ENCODE assay signal across 23 cellular contexts in genomic region chr11:68969386-68969785, GRCh38. TPM values are rescaled to one million over a fixed set of nuclear protein-coding genes. Genes with fewer than 3 reads are reported as not detected.
"Had no signal": no experiment of that assay in that cellular context is flagged by ENCODE, and none has a peak within 500 bp of the region (broad histone marks: within the 10 kb centered on the region; RNA-seq: fewer than 3 reads in every experiment).

No MANE protein-coding gene starts in this region.

- ATAC-seq: activated CD8-positive, alpha-beta memory T cell treated with anti-CD3 and anti-CD28 coated beads, Interleukin-2, amount 10 ng/mL, durations not matched to agents 7 days and 5 days; activated naive CD4-positive, alpha-beta T cell treated with anti-CD3 and anti-CD28 coated beads, Interleukin-2, amount 50 U/mL, for 72 hours; left cardiac atrium; SK-N-SH treated with all-trans-retinoic acid at 6 μM for 48 hours had no signal

- H3K27me3 ChIP-seq: ascending aorta, esophagus muscularis mucosa, upper lobe of left lung had no signal

- H3K4me1 ChIP-seq: ascending aorta, parathyroid adenoma, upper lobe of left lung had no signal

- H3K4me3 ChIP-seq: ascending aorta, dorsolateral prefrontal cortex, esophagus muscularis mucosa, upper lobe of left lung had no signal

- H3K36me3 ChIP-seq: ascending aorta, brain microvascular endothelial cell, esophagus muscularis mucosa, neutrophil, upper lobe of left lung had no signal

- H3K9me3 ChIP-seq: ascending aorta, esophagus muscularis mucosa, neutrophil, upper lobe of left lung had no signal

- DNase-seq: activated B cell treated with CpG ODN at 0.5 μM for 24 hours; activated CD4-positive, alpha-beta memory T cell treated with anti-CD3 and anti-CD28 coated beads, Interleukin-2, amount 10 ng/mL, durations not matched to agents 7 days and 5 days; activated CD4-positive, alpha-beta T cell treated with anti-CD3 and anti-CD28 coated beads, Interleukin-2, amount 10 ng/mL, durations not matched to agents 24 days and 14 days; activated CD8-positive, alpha-beta memory T cell treated with anti-CD3 and anti-CD28 coated beads, Interleukin-2, amount 10 ng/mL, durations not matched to agents 7 days and 5 days; brain microvascular endothelial cell; central memory CD4-positive, alpha-beta T cell; hypothalamus; left cardiac atrium; stimulated activated CD4-positive, alpha-beta T cell treated with anti-CD3 and anti-CD28 coated beads, Interleukin-4, amount 100 ng/mL, for 1 hour; stimulated activated naive CD4-positive, alpha-beta T cell had no signal

- H3K27ac ChIP-seq: ascending aorta, brain microvascular endothelial cell, dorsolateral prefrontal cortex, esophagus muscularis mucosa, neutrophil, parathyroid adenoma, upper lobe of left lung had no signal

RNA-seq across cellular contexts. Expression of gene MRGPRD, which starts 11.4 kb away (rescaled TPM):
- total RNA-seq: activated B cell treated with CpG ODN at 0.5 μM for 24 hours; activated CD4-positive, alpha-beta memory T cell treated with anti-CD3 and anti-CD28 coated beads, Interleukin-2, amount 10 ng/mL, durations not matched to agents 7 days and 5 days; activated CD4-positive, alpha-beta T cell treated with anti-CD3 and anti-CD28 coated beads, Interleukin-2, amount 10 ng/mL, durations not matched to agents 24 days and 14 days; activated CD8-positive, alpha-beta memory T cell treated with anti-CD3 and anti-CD28 coated beads, Interleukin-2, amount 10 ng/mL, durations not matched to agents 7 days and 5 days; activated naive CD4-positive, alpha-beta T cell treated with anti-CD3 and anti-CD28 coated beads, Interleukin-2, amount 50 U/mL, for 72 hours; activated T-helper 1 cell treated with anti-CD3 and anti-CD28 coated beads, Interleukin-12 subunit alpha, Interleukin-12 subunit beta, Interleukin-2, Interleukin-4 antibody, amounts not matched to agents 30 ng/mL and 10 ng/mL and 1 ng/mL, durations not matched to agents 14 hours and 24 hours and 36 hours; ascending aorta; dorsolateral prefrontal cortex; frontal cortex; left cardiac atrium; liver; mononuclear cell; myocyte; upper lobe of left lung had no signal

RNA-seq across cellular contexts. Expression of gene MRGPRF, which starts 43.7 kb away (rescaled TPM):
- total RNA-seq: activated B cell treated with CpG ODN at 0.5 μM for 24 hours; activated CD4-positive, alpha-beta memory T cell treated with anti-CD3 and anti-CD28 coated beads, Interleukin-2, amount 10 ng/mL, durations not matched to agents 7 days and 5 days; activated CD4-positive, alpha-beta T cell treated with anti-CD3 and anti-CD28 coated beads, Interleukin-2, amount 10 ng/mL, durations not matched to agents 24 days and 14 days; activated CD8-positive, alpha-beta memory T cell treated with anti-CD3 and anti-CD28 coated beads, Interleukin-2, amount 10 ng/mL, durations not matched to agents 7 days and 5 days; activated naive CD4-positive, alpha-beta T cell treated with anti-CD3 and anti-CD28 coated beads, Interleukin-2, amount 50 U/mL, for 72 hours; activated T-helper 1 cell treated with anti-CD3 and anti-CD28 coated beads, Interleukin-12 subunit alpha, Interleukin-12 subunit beta, Interleukin-2, Interleukin-4 antibody, amounts not matched to agents 30 ng/mL and 10 ng/mL and 1 ng/mL, durations not matched to agents 14 hours and 24 hours and 36 hours; myocyte had no signal
